Comparison of ENCODE assay signal across 8 cellular contexts in the genomic region with DNA sequence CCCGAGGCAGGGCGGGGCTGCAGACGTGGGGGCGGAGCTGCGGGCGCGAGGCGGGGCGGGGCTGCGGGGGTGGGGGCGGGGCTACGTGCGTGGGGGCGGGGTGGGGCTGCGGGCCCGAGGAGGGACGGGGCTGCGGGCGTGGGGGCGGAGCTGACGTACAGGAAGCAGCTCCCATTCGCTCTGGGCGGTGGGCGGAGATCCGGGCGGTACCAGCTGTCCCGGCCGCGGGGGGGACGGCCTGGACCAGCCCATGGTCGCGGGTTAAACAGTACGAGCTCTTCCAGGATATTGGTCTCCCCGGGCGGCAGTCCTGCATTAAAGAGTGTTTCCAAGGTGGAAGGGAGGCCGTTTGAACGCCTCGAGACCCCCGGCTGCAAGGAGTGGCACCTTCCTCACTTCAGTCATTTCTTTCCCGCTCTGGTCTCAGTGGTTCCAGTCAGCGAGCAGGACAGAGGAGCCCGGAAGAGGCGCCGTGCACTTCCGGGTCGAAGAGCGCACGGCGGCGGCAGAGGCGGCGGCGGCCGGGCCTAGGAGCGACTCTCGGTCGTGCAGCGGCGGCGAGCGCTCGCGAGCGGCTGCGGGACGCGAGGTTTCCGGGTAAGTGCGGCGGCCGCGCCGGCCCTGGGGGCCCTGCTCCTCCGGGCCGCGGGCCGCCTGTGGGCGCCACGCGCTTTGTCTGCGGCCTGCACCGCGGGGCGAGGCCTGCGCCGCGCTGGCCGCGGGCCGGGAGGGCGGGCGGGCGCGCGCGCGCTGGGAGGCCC. TPM values are rescaled to one million over a fixed set of nuclear protein-coding genes. Genes with fewer than 3 reads are reported as not detected.
A peak's percentile ranks its signal among the peaks of the same experiment; 100 is the strongest.
DNase-seq lines count a peak whose midpoint lies in the region; ATAC-seq, FAIRE-seq and TF ChIP-seq lines count a peak whose summit lies in the region.

A gene with protein sequence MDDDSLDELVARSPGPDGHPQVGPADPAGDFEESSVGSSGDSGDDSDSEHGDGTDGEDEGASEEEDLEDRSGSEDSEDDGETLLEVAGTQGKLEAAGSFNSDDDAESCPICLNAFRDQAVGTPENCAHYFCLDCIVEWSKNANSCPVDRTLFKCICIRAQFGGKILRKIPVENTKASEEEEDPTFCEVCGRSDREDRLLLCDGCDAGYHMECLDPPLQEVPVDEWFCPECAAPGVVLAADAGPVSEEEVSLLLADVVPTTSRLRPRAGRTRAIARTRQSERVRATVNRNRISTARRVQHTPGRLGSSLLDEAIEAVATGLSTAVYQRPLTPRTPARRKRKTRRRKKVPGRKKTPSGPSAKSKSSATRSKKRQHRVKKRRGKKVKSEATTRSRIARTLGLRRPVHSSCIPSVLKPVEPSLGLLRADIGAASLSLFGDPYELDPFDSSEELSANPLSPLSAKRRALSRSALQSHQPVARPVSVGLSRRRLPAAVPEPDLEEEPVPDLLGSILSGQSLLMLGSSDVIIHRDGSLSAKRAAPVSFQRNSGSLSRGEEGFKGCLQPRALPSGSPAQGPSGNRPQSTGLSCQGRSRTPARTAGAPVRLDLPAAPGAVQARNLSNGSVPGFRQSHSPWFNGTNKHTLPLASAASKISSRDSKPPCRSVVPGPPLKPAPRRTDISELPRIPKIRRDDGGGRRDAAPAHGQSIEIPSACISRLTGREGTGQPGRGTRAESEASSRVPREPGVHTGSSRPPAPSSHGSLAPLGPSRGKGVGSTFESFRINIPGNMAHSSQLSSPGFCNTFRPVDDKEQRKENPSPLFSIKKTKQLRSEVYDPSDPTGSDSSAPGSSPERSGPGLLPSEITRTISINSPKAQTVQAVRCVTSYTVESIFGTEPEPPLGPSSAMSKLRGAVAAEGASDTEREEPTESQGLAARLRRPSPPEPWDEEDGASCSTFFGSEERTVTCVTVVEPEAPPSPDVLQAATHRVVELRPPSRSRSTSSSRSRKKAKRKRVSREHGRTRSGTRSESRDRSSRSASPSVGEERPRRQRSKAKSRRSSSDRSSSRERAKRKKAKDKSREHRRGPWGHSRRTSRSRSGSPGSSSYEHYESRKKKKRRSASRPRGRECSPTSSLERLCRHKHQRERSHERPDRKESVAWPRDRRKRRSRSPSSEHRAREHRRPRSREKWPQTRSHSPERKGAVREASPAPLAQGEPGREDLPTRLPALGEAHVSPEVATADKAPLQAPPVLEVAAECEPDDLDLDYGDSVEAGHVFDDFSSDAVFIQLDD (N-terminal part only) (plus strand): TSS at position 475 of the 761 bp plus-strand sequence. CDS start 5,043 bp downstream, outside the sequence.

- H3K27me3 ChIP-seq in H1 (replicated peaks in 1 of 4; ENCODE audit: control insufficient read depth in 3 of 4, extremely low read depth in 1 of 4, insufficient read depth in 3 of 4, low read length in 3 of 4) (peaks cover 8 to 17% (median 13%) of the 10 kb centered on the region in 4 experiments), mesendoderm (ENCODE audit: insufficient read depth, low read length, poor library complexity) (peaks cover 7% of the 10 kb centered on the region)

- H3K79me2 ChIP-seq in H1 (ENCODE audit: control insufficient read depth in 1 of 2, insufficient read depth in 2 of 2, low read length in 2 of 2): peaks cover 38 to 43% of the 10 kb centered on the region in 2 experiments
- peaks cover 41% of the 10 kb centered on the region for H3K79me2 ChIP-seq in mesendoderm (ENCODE audit: control insufficient read depth, insufficient read depth, low read length)

- CTCF ChIA-PET in H1 (lab: Charles Lee; ENCODE audit: partially characterized antibody): interaction anchor here (0.7 to 2.1 kb wide), 6 partner anchors 10 to 37 kb away, joined by 4 to 7 read pairs (median 6); no protein-coding TSS in a partner anchor

- peak within 1 kb of the TSS; percentile 100 for H4K8ac ChIP-seq in H1 (ENCODE audit: extremely low read depth, insufficient read depth, low read length)
- no peak within 1 kb of the TSS for H4K8ac ChIP-seq in mesendoderm (ENCODE audit: low read depth, low read length)

- peak within 1 kb of the TSS; percentile 97 for H3K56ac ChIP-seq in H1 (replicated peaks; ENCODE audit: insufficient read length, low read depth, low read length)
- peak within 1 kb of the TSS; percentile 96 for H3K56ac ChIP-seq in mesendoderm (ENCODE audit: low read length)

- DNase-seq in COR-L47 (lab: John Stamatoyannopoulos, UW): peak; percentile 93
- peak; percentile 13 to 97 (median 89) for DNase-seq in HUDEP-2 (lab: John Stamatoyannopoulos, UW; ENCODE audit: unreplicated experiment in 76 of 76)
- DNase-seq in NOMO-1 treated with dmso at 0.1 percent for 144 hours (lab: John Stamatoyannopoulos, UW; ENCODE audit: unreplicated experiment): peak; percentile 90
- peak; percentile 83 to 91 (median 87) for DNase-seq in activated CD8-positive, alpha-beta memory T cell treated with anti-CD3 and anti-CD28 coated beads for 48 hours (ENCODE audit: low read depth in 2 of 3, low spot score in 2 of 3)
- peak; percentile 75 to 96 for DNase-seq in H1 (ENCODE audit: low read depth in 1 of 2, low spot score in 2 of 2)
- DNase-seq in mesendoderm: peak; percentile 96
- DNase-seq in stimulated activated CD8-positive, alpha-beta memory T cell treated with anti-CD3 and anti-CD28 coated beads, Interleukin-12 subunit alpha, Interleukin-12 subunit beta, amount 100 ng/mL, for 4 hours (ENCODE audit: low read depth): peak; percentile 93

- H3K18ac ChIP-seq in H1 (ENCODE audit: extremely low read depth, low read length) (peak within 1 kb of the TSS; percentile 99), mesendoderm (ENCODE audit: low read length) (peak within 1 kb of the TSS; percentile 62)

- peak within 1 kb of the TSS; percentile 99 for H2BK12ac ChIP-seq in H1 (ENCODE audit: low read depth, low read length)

- H3K36me3 ChIP-seq in H1 (ENCODE audit: control insufficient read depth in 2 of 4, insufficient read depth in 4 of 4, low read length in 3 of 4) (no peaks in the 10 kb centered on the region), mesendoderm (ENCODE audit: control insufficient read depth, insufficient read depth, low read length) (no peaks in the 10 kb centered on the region)

- H3K4me3 ChIP-seq in H1 (ENCODE audit: extremely low read depth in 1 of 4, insufficient read depth in 2 of 4, low read depth in 3 of 4, low read length in 4 of 4): peak within 1 kb of the TSS; percentile 87 to 99 (median 88)
- H3K4me3 ChIP-seq in mesendoderm (ENCODE audit: low read length): peak within 1 kb of the TSS; percentile 87

- H2BK15ac ChIP-seq in H1 (ENCODE audit: low read length): peak within 1 kb of the TSS; percentile 31; the same call in 1 of the 2 replicates
- no peak within 1 kb of the TSS for H2BK15ac ChIP-seq in mesendoderm (replicated peaks; ENCODE audit: low read depth)

- H4K20me1 ChIP-seq in H1 (replicated peaks in 1 of 2; ENCODE audit: control insufficient read depth in 1 of 2, insufficient read depth in 2 of 2, low read length in 2 of 2): peaks cover 31 to 38% of the 10 kb centered on the region in 2 experiments

- peak in 1 of 2 experiments; percentile 92; a peak in 2 of 3 replicates for TF ChIP-seq POLR2A in H1 (IDR thresholded peaks at IDR 0.05; ENCODE audit: control extremely low read depth in 1 of 2, low read depth in 2 of 2, low read length in 2 of 2)

- no peak for TF ChIP-seq CTCF in H1 (IDR thresholded peaks at IDR 0.05; ENCODE audit: control extremely low read depth in 1 of 3, insufficient read depth in 1 of 3, low read depth in 1 of 3, low read length in 3 of 3)

- H2BK120ac ChIP-seq in H1 (replicated peaks; ENCODE audit: low read depth, low read length): peak within 1 kb of the TSS; percentile 98
- H2BK120ac ChIP-seq in mesendoderm (ENCODE audit: low read depth, low read length): peak within 1 kb of the TSS; percentile 63

- H3K9ac ChIP-seq in H1 (replicated peaks in 1 of 4; ENCODE audit: extremely low read depth in 1 of 4, low read depth in 3 of 4, low read length in 3 of 4) (peak within 1 kb of the TSS; percentile 97 to 100 (median 99)), mesendoderm (ENCODE audit: low read length) (peak within 1 kb of the TSS; percentile 95)

- 2% methylated on average over 26 of the region's 97 CpGs; no CpG with 5 or more reads in 1 of the 2 experiments for WGBS in H1 (ENCODE audit: extremely low coverage in 1 of 2, insufficient coverage in 1 of 2, insufficient read length in 1 of 2, insufficient replicate concordance in 2 of 2, low coverage in 1 of 2, low lambda C conversion rate in 2 of 2, missing lambda C conversion rate in 1 of 2), 2 experiments
- WGBS in mesendoderm (ENCODE audit: extremely low coverage, insufficient coverage, low lambda C conversion rate): no CpG with 5 or more reads among the region's 97 CpGs

- peaks cover 15% of the 10 kb centered on the region for H3K23me2 ChIP-seq in H1 (ENCODE audit: low read depth, low read length)

- peak in 1 of 2 experiments; percentile 99; a peak in 2 of 3 replicates for TF ChIP-seq EP300 in H1 (IDR thresholded peaks at IDR 0.05; ENCODE audit: borderline replicate concordance in 1 of 2, low read depth in 2 of 2, low read length in 2 of 2)

- POLR2A ChIA-PET in H1 (lab: Charles Lee; ENCODE audit: partially characterized antibody): interaction anchor here (0.7 to 2.1 kb wide), 16 partner anchors 8 to 175 kb away, joined by 3 to 15 read pairs (median 4); partner anchors contain the start of genes IRF7, LMNTD2, LRRC56 and PTDSS2

- H4K91ac ChIP-seq in H1 (replicated peaks; ENCODE audit: insufficient read length, low read length): peak within 1 kb of the TSS; percentile 98

- H3K4me1 ChIP-seq in H1 (replicated peaks in 1 of 4; ENCODE audit: control insufficient read depth in 3 of 4, insufficient read depth in 4 of 4, low read length in 3 of 4) (peaks cover 6 to 25% (median 15%) of the 10 kb centered on the region in 4 experiments), mesendoderm (ENCODE audit: control insufficient read depth, low read depth, low read length) (peaks cover 3% of the 10 kb centered on the region)

- peak within 1 kb of the TSS; percentile 91 for H3K4ac ChIP-seq in H1 (replicated peaks; ENCODE audit: insufficient read length, low read depth, low read length)
- no peak within 1 kb of the TSS for H3K4ac ChIP-seq in mesendoderm (ENCODE audit: low read depth, low read length)

- H2AK5ac ChIP-seq in H1 (ENCODE audit: low read depth, low read length) (no peak within 1 kb of the TSS), mesendoderm (ENCODE audit: low read length) (no peak within 1 kb of the TSS)

- H3K4me2 ChIP-seq in H1 (ENCODE audit: insufficient read depth in 1 of 2, low read depth in 2 of 2, low read length in 2 of 2): peak within 1 kb of the TSS; percentile 91 to 99
- H3K4me2 ChIP-seq in mesendoderm (ENCODE audit: low read length): peak within 1 kb of the TSS; percentile 88

- H3K14ac ChIP-seq in H1 (ENCODE audit: insufficient read length): peak within 1 kb of the TSS; percentile 95

- no peak for FAIRE-seq in H1 (lab: Jason Lieb, UNC)

- H2BK5ac ChIP-seq in H1 (ENCODE audit: low read depth, low read length) (peak within 1 kb of the TSS; percentile 98), mesendoderm (ENCODE audit: low read length) (peak within 1 kb of the TSS; percentile 96)

- peak within 1 kb of the TSS; percentile 99 for H4K5ac ChIP-seq in H1 (ENCODE audit: insufficient read length, low read depth, low read length)
- no peak within 1 kb of the TSS for H4K5ac ChIP-seq in mesendoderm (ENCODE audit: low read length)

- peak within 1 kb of the TSS; percentile 100 for H3K27ac ChIP-seq in H1 (ENCODE audit: low read depth, low read length)
- H3K27ac ChIP-seq in mesendoderm (ENCODE audit: low read depth, low read length): peak within 1 kb of the TSS; percentile 42

- TF ChIP-seq RAD21 in H1 (IDR thresholded peaks at IDR 0.05 in 1 of 2, conservative IDR thresholded peaks at IDR 0.05 in 1 of 2; ENCODE audit: low read depth in 2 of 2, low read length in 2 of 2): no peak; a peak in 1 of 4 replicates

- peak within 1 kb of the TSS; percentile 99; the same call in 1 of the 2 replicates for H2AFZ ChIP-seq in H1 (ENCODE audit: low read length)

- no peaks in the 10 kb centered on the region for H3K9me3 ChIP-seq in H1 (ENCODE audit: insufficient read depth in 2 of 2, low read depth in 1 of 2, low read length in 1 of 2)

- H3K23ac ChIP-seq in H1 (ENCODE audit: insufficient read length) (no peak within 1 kb of the TSS), mesendoderm (ENCODE audit: low read length) (peak within 1 kb of the TSS; percentile 72)

- peak; percentile 81 for ATAC-seq in GM21381 (IDR thresholded peaks at IDR 0.05; ENCODE audit: unreplicated experiment)

- H3K79me1 ChIP-seq in H1 (ENCODE audit: low read depth, low read length) (peaks cover 16% of the 10 kb centered on the region), mesendoderm (ENCODE audit: low read length) (peaks cover 10% of the 10 kb centered on the region)

- H2BK20ac ChIP-seq in H1 (ENCODE audit: low read length): peak within 1 kb of the TSS; percentile 93; the same call in 1 of the 2 replicates

RNA-seq across cellular contexts. Expression of the gene that starts here (rescaled TPM):
- total RNA-seq in H1 (2021; fragmentation: NEBNext Ultra II Directional; extraction: Animal tissue kit (Norgen Biotek cat#: 25700)): 37.3 and 39.8 TPM in 2 replicates
- 13.4 and 21.8 TPM in 2 replicates for polyA plus RNA-seq in H1 (2011; rRNA removed)
- polyA plus RNA-seq in H1 (2011; cell fraction: cytosol; rRNA removed): 17.3 TPM
- 39.7 TPM for polyA plus RNA-seq in H1 (2011; cell fraction: nucleus; rRNA removed)
- polyA plus RNA-seq in H1 (2012, experiment 1 of 2): 17.5 to 25.1 TPM (median 24.0 TPM) in 4 replicates
- 14.8 TPM for polyA plus RNA-seq in H1 (2012, experiment 2 of 2)
- polyA plus RNA-seq in H1 (2013, experiment 1 of 2): 18.2 TPM
- 17.0 TPM for polyA plus RNA-seq in H1 (2013, experiment 2 of 2)
- 11.6 and 15.0 TPM in 2 replicates for polyA minus RNA-seq in H1 (2011; rRNA and poly(A)+ RNA removed)
- 19.2 TPM for polyA minus RNA-seq in H1 (2011; cell fraction: cytosol; rRNA and poly(A)+ RNA removed)
- 29.8 TPM for polyA minus RNA-seq in H1 (2011; cell fraction: nucleus; rRNA and poly(A)+ RNA removed)
- polyA plus RNA-seq in mesendoderm (2013, experiment 1 of 2): 19.1 TPM
- polyA plus RNA-seq in mesendoderm (2013, experiment 2 of 2): 18.6 TPM

Comparison
In these comparisons a context has a peak if more than half of its experiments do, and no peak if none do; other contexts are left out.
1. Peak in every context shown above with its lines: DNase-seq, ATAC-seq, H3K4me3 ChIP-seq and H3K27ac ChIP-seq.